Comparison of ENCODE assay signal across 8 cellular contexts in genomic region chr17:49229805-49230600, GRCh38. TPM values are rescaled to one million over a fixed set of nuclear protein-coding genes. Genes with fewer than 3 reads are reported as not detected.
A peak's percentile ranks its signal among the peaks of the same experiment; 100 is the strongest.
DNase-seq lines count a peak whose midpoint lies in the region; ATAC-seq and TF ChIP-seq lines count a peak whose summit lies in the region.

No MANE protein-coding gene starts in this region.

- intact Hi-C loops in CD14-positive monocyte (cut with micrococcal nuclease) (loop anchor here in 1 of 2 donors (5.0 kb wide), 1 partner anchor 62 kb away; no protein-coding TSS in a partner anchor), natural killer cell (cut with micrococcal nuclease) (loop anchor here (1.0 to 10.0 kb wide), 2 partner anchors 12 to 135 kb away; partner anchors contain the start of gene ZNF652)

- H3K36me3 Mint-ChIP-seq in CD14-positive monocyte (peaks cover 6 to 15% of the 10 kb centered on the region in 2 donors), natural killer cell (no peaks in the 10 kb centered on the region)

- H3K27ac Mint-ChIP-seq in CD14-positive monocyte (peak overlapping the region in 3 of 7 donors; percentile 17 to 87 (median 72)), natural killer cell (peak overlapping the region; percentile 35 to 54)

- H3K27ac ChIP-seq in HUES6 (ENCODE audit: low read depth, low read length) (no peak overlapping the region), coronary artery (no peak overlapping the region)

- H3K4me1 ChIP-seq in HUES6 (ENCODE audit: control insufficient read depth, insufficient read depth, low read length), result peaks cover 13% of the 10 kb centered on the region

- ATAC-seq in natural killer cell (peak in 1 of 3 donors; percentile 10), GM18907 (IDR thresholded peaks at IDR 0.05; ENCODE audit: unreplicated experiment) (no peak), GM19467 (IDR thresholded peaks at IDR 0.05; ENCODE audit: unreplicated experiment) (no peak)

- peak overlapping the region; percentile 76 to 92 for H3K4me3 Mint-ChIP-seq in CD14-positive monocyte
- H3K4me3 Mint-ChIP-seq in natural killer cell, result peak overlapping the region; percentile 91

- no peak for DNase-seq in CD14-positive monocyte (ENCODE audit: low spot score)
- no peak for DNase-seq in coronary artery (ENCODE audit: low spot score)
- DNase-seq in natural killer cell, result no peak
- DNase-seq in CD1c-positive myeloid dendritic cell (ENCODE audit: extremely low spot score), result no peak
- no peak for DNase-seq in dermis blood vessel endothelial cell

- H3K9me3 Mint-ChIP-seq in CD14-positive monocyte (peaks cover 0 to 9% (median 4%) of the 10 kb centered on the region in 7 donors), natural killer cell (no peaks in the 10 kb centered on the region)

- H3K4me1 Mint-ChIP-seq in CD14-positive monocyte (peaks cover 40% of the 10 kb centered on the region), natural killer cell (peaks cover 18 to 55% of the 10 kb centered on the region in 2 donors)

- no peaks in the 10 kb centered on the region for H3K9me3 ChIP-seq in HUES6 (ENCODE audit: control insufficient read depth, insufficient read depth, low read depth, low read length)

- peaks cover 65% of the 10 kb centered on the region for H3K27me3 ChIP-seq in HUES6 (ENCODE audit: control insufficient read depth, insufficient read depth, low read length)

- no peak for TF ChIP-seq CTCF in CD14-positive monocyte (IDR thresholded peaks at IDR 0.05)
- TF ChIP-seq CTCF in coronary artery (IDR thresholded peaks at IDR 0.05), result no peak
- TF ChIP-seq CTCF in natural killer cell (IDR thresholded peaks at IDR 0.05), result no peak

- H3K9ac ChIP-seq in HUES6 (ENCODE audit: low read length), result peak overlapping the region; percentile 37

- no peaks in the 10 kb centered on the region for H3K36me3 ChIP-seq in HUES6 (ENCODE audit: control insufficient read depth, insufficient read depth, low read length)

- H3K27me3 Mint-ChIP-seq in CD14-positive monocyte (ENCODE audit: low read depth in 3 of 3) (peaks cover 41 to 66% (median 54%) of the 10 kb centered on the region in 3 donors), natural killer cell (ENCODE audit: low read depth in 2 of 2) (no peaks in the 10 kb centered on the region)

- H3K4me3 ChIP-seq in HUES6 (ENCODE audit: low read depth, low read length) (peak overlapping the region; percentile 88), coronary artery (peak overlapping the region; percentile 74)

RNA-seq across cellular contexts. Expression of gene PHOSPHO1, which starts 0.6 kb away (rescaled TPM):
- 1 to 10 TPM in 1 of 2 donors, under 1 TPM in 1; 0.51 to 1.4 TPM for polyA plus RNA-seq in CD14-positive monocyte
- total RNA-seq in natural killer cell (1 to 10 TPM in 1 of 3 donors, not detected in 2; 1.7 TPM), dermis blood vessel endothelial cell (0.14 TPM in 1 of 2 replicates, not detected in the other)

RNA-seq across cellular contexts. Expression of gene ABI3, which starts 19.5 kb away (rescaled TPM):
- polyA plus RNA-seq in CD14-positive monocyte, result 10 to 100 TPM; 43.2 to 90.6 TPM
- total RNA-seq in natural killer cell, result 100 to 1,000 TPM in 2 of 3 donors, 10 to 100 TPM in 1; 82.9 to 131 (median 101) TPM
- total RNA-seq in dermis blood vessel endothelial cell, result 12.9 and 21.7 TPM in 2 replicates

RNA-seq across cellular contexts. Expression of gene GNGT2, which starts 19.6 kb away (rescaled TPM):
- polyA plus RNA-seq in CD14-positive monocyte, result 10 to 100 TPM; 16.7 to 25.1 TPM
- total RNA-seq in natural killer cell (10 to 100 TPM; 35.8 to 41.6 (median 39.4) TPM), dermis blood vessel endothelial cell (1.4 and 2.9 TPM in 2 replicates)
